In genomic region chr14:52046376-52046917, GRCh38 we compare ENCODE assay signal across 31 cellular contexts. TPM values are rescaled to one million over a fixed set of nuclear protein-coding genes. Genes with fewer than 3 reads are reported as not detected.
DNase-seq lines count a peak whose midpoint lies in the region; ATAC-seq, FAIRE-seq and TF ChIP-seq lines count a peak whose summit lies in the region.
"Had no signal": no experiment of that assay in that cellular context is flagged by ENCODE, and none has a peak within 500 bp of the region (broad histone marks: within the 10 kb centered on the region; RNA-seq: fewer than 3 reads in every experiment).

No MANE protein-coding gene starts in this region.

- no peaks in the 10 kb centered on the region for H3K27me3 ChIP-seq in heart left ventricle
- no peaks in the 10 kb centered on the region for H3K27me3 ChIP-seq in body of pancreas
- H3K27me3 ChIP-seq: left lung, uterus had no signal

- DNase-seq in Right ventricle myocardium inferior (ENCODE audit: missing footprints) (no peak), cardiac septum (ENCODE audit: low spot score) (no peak), heart left ventricle (no peak), urothelium cell line (ENCODE audit: low spot score) (no peak), body of pancreas (no peak)
- DNase-seq: 8988T; activated CD4-positive, alpha-beta T cell treated with anti-CD3 and anti-CD28 coated beads, Interleukin-2, amount 10 ng/mL, durations not matched to agents 7 days and 5 days; activated effector memory CD4-positive, alpha-beta T cell treated with Interleukin-2 at 50 U/mL for 16 hours; activated naive CD8-positive, alpha-beta T cell treated with anti-CD3 and anti-CD28 coated beads, Interleukin-2, amount 10 ng/mL, durations not matched to agents 7 days and 5 days; activated T-cell treated with anti-CD3 and anti-CD28 coated beads, Interleukin-2, amount 50 U/mL, for 1 hour; Calu3; CD4-positive, CD25-positive, alpha-beta regulatory T cell; DMS79; GDM1; left lung; naive thymus-derived CD8-positive, alpha-beta T cell; NCI-H1048; NCI-H1694; NCI-H2171; NCI-H510A treated with DMSO at 0.1 percent for 48 hours; occipital lobe; uterus had no signal

- H3K9me3 Mint-ChIP-seq in nephron, result no peaks in the 10 kb centered on the region
- H3K9me3 Mint-ChIP-seq: activated CD4-positive, alpha-beta T cell treated with anti-CD3 and anti-CD28 coated beads, Interleukin-2, amount 10 ng/mL, durations not matched to agents 7 days and 5 days; activated naive CD8-positive, alpha-beta T cell treated with anti-CD3 and anti-CD28 coated beads, Interleukin-2, amount 10 ng/mL, durations not matched to agents 7 days and 5 days; GM23338; mesothelial cell of epicardium; naive thymus-derived CD8-positive, alpha-beta T cell; stimulated activated effector memory CD8-positive, alpha-beta T cell treated with anti-CD3 and anti-CD28 coated beads, Interleukin-12 subunit alpha, Interleukin-12 subunit beta, amount 100 ng/mL, for 72 hours had no signal

- peaks cover 3 to 91% (median 83%) of the 10 kb centered on the region in 12 donors for H3K4me1 ChIP-seq in heart left ventricle
- H3K4me1 ChIP-seq in body of pancreas, result peaks cover 30% of the 10 kb centered on the region
- H3K4me1 ChIP-seq: prostate gland had no signal

- H3K4me3 Mint-ChIP-seq in nephron, result no peak overlapping the region
- H3K4me3 Mint-ChIP-seq: activated CD4-positive, alpha-beta T cell treated with anti-CD3 and anti-CD28 coated beads, Interleukin-2, amount 10 ng/mL, durations not matched to agents 7 days and 5 days; activated naive CD8-positive, alpha-beta T cell treated with anti-CD3 and anti-CD28 coated beads, Interleukin-2, amount 10 ng/mL, durations not matched to agents 7 days and 5 days; CD4-positive, CD25-positive, alpha-beta regulatory T cell; GM23338; mesothelial cell of epicardium; naive thymus-derived CD8-positive, alpha-beta T cell; stimulated activated effector memory CD8-positive, alpha-beta T cell treated with anti-CD3 and anti-CD28 coated beads, Interleukin-12 subunit alpha, Interleukin-12 subunit beta, amount 100 ng/mL, for 72 hours had no signal

- TF ChIP-seq CTCF in heart left ventricle (IDR thresholded peaks at IDR 0.05) (no peak), nephron (IDR thresholded peaks at IDR 0.05; ENCODE audit: unreplicated experiment in 3 of 3) (no peak), body of pancreas (IDR thresholded peaks at IDR 0.05) (no peak)

- H3K4me1 Mint-ChIP-seq in nephron, result peaks cover 68% of the 10 kb centered on the region
- H3K4me1 Mint-ChIP-seq: activated naive CD8-positive, alpha-beta T cell treated with anti-CD3 and anti-CD28 coated beads, Interleukin-2, amount 10 ng/mL, durations not matched to agents 7 days and 5 days; CD4-positive, CD25-positive, alpha-beta regulatory T cell had no signal

- peaks cover 17% of the 10 kb centered on the region for H3K36me3 Mint-ChIP-seq in nephron (ENCODE audit: low read depth)
- H3K36me3 Mint-ChIP-seq: activated naive CD8-positive, alpha-beta T cell treated with anti-CD3 and anti-CD28 coated beads, Interleukin-2, amount 10 ng/mL, durations not matched to agents 7 days and 5 days; CD4-positive, CD25-positive, alpha-beta regulatory T cell; mesothelial cell of epicardium; naive thymus-derived CD8-positive, alpha-beta T cell; stimulated activated effector memory CD8-positive, alpha-beta T cell treated with anti-CD3 and anti-CD28 coated beads, Interleukin-12 subunit alpha, Interleukin-12 subunit beta, amount 100 ng/mL, for 72 hours had no signal

- H3K27me3 Mint-ChIP-seq in nephron (ENCODE audit: low read depth), result peaks cover 4% of the 10 kb centered on the region

- ATAC-seq in Right ventricle myocardium inferior, result peak; percentile 52
- ATAC-seq in heart left ventricle, result peak; percentile 56 to 72 (median 66)
- no peak for ATAC-seq in GM21528 (IDR thresholded peaks at IDR 0.05; ENCODE audit: low FRiP score, unreplicated experiment)
- ATAC-seq in GM21717 (IDR thresholded peaks at IDR 0.05; ENCODE audit: unreplicated experiment), result no peak
- ATAC-seq in body of pancreas, result no peak
- ATAC-seq: GM23338; left lung; naive thymus-derived CD8-positive, alpha-beta T cell; stimulated activated effector memory CD8-positive, alpha-beta T cell treated with anti-CD3 and anti-CD28 coated beads, Interleukin-12 subunit alpha, Interleukin-12 subunit beta, amount 100 ng/mL, for 72 hours had no signal

- FAIRE-seq in urothelium cell line (lab: Jason Lieb, UNC), result peak; percentile 70
- FAIRE-seq: endothelial cell of umbilical vein had no signal

- 35 to 41% (median 35%) methylated on average over 2 of the region's 2 CpGs for WGBS in heart left ventricle, 4 donors
- WGBS in body of pancreas, 2 donors, result 40 to 43% methylated on average over 2 of the region's 2 CpGs

- H3K27ac ChIP-seq in heart left ventricle (peak overlapping the region; percentile 35 to 82 (median 69)), body of pancreas (no peak overlapping the region)
- H3K27ac ChIP-seq: prostate gland had no signal

- H3K9me3 ChIP-seq in heart left ventricle (no peaks in the 10 kb centered on the region), body of pancreas (no peaks in the 10 kb centered on the region)
- H3K9me3 ChIP-seq: left lung, prostate gland, uterus had no signal

- H3K36me3 ChIP-seq in heart left ventricle (peaks cover 0 to 16% (median 12%) of the 10 kb centered on the region in 9 donors), body of pancreas (replicated peaks in 1 of 2; ENCODE audit: insufficient read depth in 1 of 2, low read depth in 2 of 2) (no peaks in the 10 kb centered on the region)
- H3K36me3 ChIP-seq: left lung, prostate gland, uterus had no signal

- H3K4me3 ChIP-seq in heart left ventricle (peak overlapping the region in 1 of 12 donors; percentile 6), body of pancreas (no peak overlapping the region)
- H3K4me3 ChIP-seq: GM23338, left lung, prostate gland, uterus had no signal

- H3K27ac Mint-ChIP-seq in nephron, result peak overlapping the region in 2 of 3 experiments; percentile 8 to 44
- H3K27ac Mint-ChIP-seq: activated CD4-positive, alpha-beta T cell treated with anti-CD3 and anti-CD28 coated beads, Interleukin-2, amount 10 ng/mL, durations not matched to agents 7 days and 5 days; activated naive CD8-positive, alpha-beta T cell treated with anti-CD3 and anti-CD28 coated beads, Interleukin-2, amount 10 ng/mL, durations not matched to agents 7 days and 5 days; GM23338; mesothelial cell of epicardium; stimulated activated effector memory CD8-positive, alpha-beta T cell treated with anti-CD3 and anti-CD28 coated beads, Interleukin-12 subunit alpha, Interleukin-12 subunit beta, amount 100 ng/mL, for 72 hours had no signal

- TF ChIP-seq POLR2A in heart left ventricle (IDR thresholded peaks at IDR 0.05) (no peak), body of pancreas (IDR thresholded peaks at IDR 0.05) (no peak)

- intact Hi-C loops in Right ventricle myocardium inferior (cut with DNase I), result no loop called here
- intact Hi-C loops in cardiac septum (cut with DNase I), result loop anchor here (2.0 kb wide), 1 partner anchor 22 kb away; the partner anchor contains the start of gene NID2
- intact Hi-C loops in heart left ventricle (cut with DNase I), result loop anchor here in 1 of 10 donors (2.0 to 5.0 kb wide), 2 partner anchors 22 to 34 kb away; partner anchors contain the start of gene NID2
- intact Hi-C loops in body of pancreas (cut with DNase I), result no loop called here

RNA-seq across cellular contexts. Expression of gene NID2, which starts 22.4 kb away (rescaled TPM):
- total RNA-seq in Right ventricle myocardium inferior (41.8 TPM), cardiac septum (37.3 TPM), heart left ventricle (10 to 100 TPM; 32.0 to 77.4 (median 40.9) TPM), body of pancreas (10 to 100 TPM; 34.6 to 37.6 TPM)
- polyA plus RNA-seq in heart left ventricle, result 10 to 100 TPM; 17.3 to 18.8 TPM
- total RNA-seq: Calu3; CD4-positive, CD25-positive, alpha-beta regulatory T cell; naive thymus-derived CD8-positive, alpha-beta T cell; SK-MEL-5 had no signal

RNA-seq across cellular contexts. Expression of gene RTRAF, which starts 57.1 kb away (rescaled TPM):
- 276 TPM for total RNA-seq in Right ventricle myocardium inferior
- total RNA-seq in cardiac septum, result 159 TPM
- 100 to 1,000 TPM in 7 of 9 donors, 10 to 100 TPM in 2; 72.9 to 260 (median 193) TPM for total RNA-seq in heart left ventricle
- polyA plus RNA-seq in heart left ventricle, result 100 to 1,000 TPM; 163 to 272 TPM
- total RNA-seq in body of pancreas, result 10 to 100 TPM; 15.2 to 40.7 TPM

Comparison
In these comparisons a context has a peak if more than half of its experiments do, and no peak if none do; other contexts are left out.
1. ATAC-seq: peak in Right ventricle myocardium inferior (single experiment) and heart left ventricle (4 of 4); none in GM21528 (single experiment), GM21717 (single experiment) and body of pancreas (single experiment).
2. H3K27ac ChIP-seq: peak in heart left ventricle (12 of 12); none in body of pancreas (0 of 4).